7 cellular contexts compared by ENCODE assay signal in the genomic region with DNA sequence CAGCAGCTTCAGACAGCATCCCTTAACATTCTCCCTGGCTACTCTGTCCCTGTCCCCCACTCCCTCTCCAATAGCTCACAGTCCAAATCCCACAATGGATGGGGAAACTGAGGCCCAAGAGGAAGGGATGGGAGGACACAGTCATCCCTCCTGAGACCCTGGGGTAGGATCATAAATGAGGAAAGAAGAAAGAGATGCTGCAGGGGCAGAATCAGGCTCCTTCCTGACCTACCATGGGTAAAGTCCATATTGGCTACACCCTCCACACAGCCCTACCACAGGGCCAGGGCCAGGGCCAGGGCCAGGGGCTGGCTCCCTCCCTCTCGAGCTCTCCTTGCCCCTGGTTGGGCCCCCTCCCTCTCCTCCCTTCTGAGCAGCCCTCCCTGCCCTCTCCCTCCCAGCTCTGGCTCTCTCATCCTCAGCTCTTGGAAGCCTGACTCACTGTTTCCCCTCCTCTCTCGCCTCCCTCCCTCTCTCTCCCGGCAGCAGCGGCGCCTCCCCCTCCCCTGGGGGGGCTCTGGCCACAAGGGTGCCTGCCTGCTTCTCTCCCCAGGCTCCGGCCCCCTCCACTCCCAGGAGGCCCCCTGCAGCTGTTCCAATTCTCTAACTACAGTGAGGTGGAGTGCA. TPM values are rescaled to one million over a fixed set of nuclear protein-coding genes. Genes with fewer than 3 reads are reported as not detected.
DNase-seq lines count a peak whose midpoint lies in the region; ATAC-seq and TF ChIP-seq lines count a peak whose summit lies in the region.

No MANE protein-coding gene starts in this region.

- H3K79me2 ChIP-seq in SK-N-SH (ENCODE audit: insufficient read depth) = peaks cover 94% of the 10 kb centered on the region

- H3K36me3 ChIP-seq in HUES48 (ENCODE audit: control insufficient read depth, insufficient read depth, low read length) = no peaks in the 10 kb centered on the region
- H3K36me3 ChIP-seq in SK-N-SH (replicated peaks in 1 of 2; ENCODE audit: control insufficient read depth in 1 of 2, insufficient read depth in 2 of 2, low read length in 1 of 2) = no peaks in the 10 kb centered on the region

- peak in 1 of 2 experiments; percentile 58; a peak in 1 of 4 replicates for TF ChIP-seq EP300 in SK-N-SH (IDR thresholded peaks at IDR 0.05; ENCODE audit: borderline replicate concordance in 1 of 2, low read depth in 1 of 2, low read length in 1 of 2)

- no peaks in the 10 kb centered on the region for H3K9me2 ChIP-seq in SK-N-SH

- no peak overlapping the region for H2AFZ ChIP-seq in SK-N-SH (ENCODE audit: low read depth)

- H3K9me3 ChIP-seq in HUES48 (ENCODE audit: control insufficient read depth, insufficient read depth, low read length) (no peaks in the 10 kb centered on the region), SK-N-SH (no peaks in the 10 kb centered on the region)

- H3K4me3 ChIP-seq in HUES48 (ENCODE audit: low read depth, low read length) = no peak overlapping the region
- peak overlapping the region in 1 of 2 experiments; percentile 33; a peak in 2 of 4 replicates for H3K4me3 ChIP-seq in SK-N-SH (ENCODE audit: low read depth in 2 of 2, low read length in 1 of 2)

- POLR2A ChIA-PET in SK-N-SH (lab: Yijun Ruan, JAX) = interaction anchor here (1.9 kb wide), 1 partner anchor 9 kb away, joined by 6 read pairs; no protein-coding TSS in a partner anchor

- H3F3A ChIP-seq in SK-N-SH (replicated peaks; ENCODE audit: insufficient read depth) = peaks cover 19% of the 10 kb centered on the region

- H3K9ac ChIP-seq in HUES48 (ENCODE audit: low read depth, low read length) (no peak overlapping the region), SK-N-SH (peak overlapping the region; percentile 23; the same call in 1 of the 2 replicates)

- H3K27me3 ChIP-seq in HUES48 (ENCODE audit: control insufficient read depth, insufficient read depth, low read length) = no peaks in the 10 kb centered on the region
- H3K27me3 ChIP-seq in SK-N-SH (ENCODE audit: insufficient read depth) = no peaks in the 10 kb centered on the region

- H4K20me1 ChIP-seq in SK-N-SH (ENCODE audit: insufficient read depth) = peaks cover 81% of the 10 kb centered on the region

- peak overlapping the region; percentile 100 for H3K4me2 ChIP-seq in SK-N-SH

- CTCF ChIA-PET in SK-N-SH (lab: Yijun Ruan, JAX) = interaction anchor here (1.2 to 27.7 kb wide), 3 partner anchors 36 to 206 kb away, joined by 3 to 603 read pairs (median 3); partner anchors contain the start of gene IFI6

- ATAC-seq in stimulated activated naive CD8-positive, alpha-beta T cell treated with anti-CD3 and anti-CD28 coated beads, Interleukin-15, Interleukin-2, amounts not matched to agents 100 U/mL and 50 U/mL, for 24 hours = peak; percentile 51
- ATAC-seq in HG03521 (IDR thresholded peaks at IDR 0.05; ENCODE audit: unreplicated experiment) (no peak), HG03196 (IDR thresholded peaks at IDR 0.05; ENCODE audit: unreplicated experiment) (no peak)

- no peak for TF ChIP-seq CTCF in SK-N-SH (IDR thresholded peaks at IDR 0.05)

- no peak for DNase-seq in SK-N-SH
- DNase-seq in caudate nucleus (lab: John Stamatoyannopoulos, UW) = peak in 46 of 61 donors; percentile 16 to 82 (median 48)
- peak; percentile 73 for DNase-seq in medulla oblongata (ENCODE audit: extremely low spot score)
- peak; percentile 65 for DNase-seq in stimulated activated naive CD8-positive, alpha-beta T cell treated with anti-CD3 and anti-CD28 coated beads, Interleukin-15, Interleukin-2, amounts not matched to agents 100 U/mL and 50 U/mL, for 24 hours

- 2% methylated on average over 6 of the region's 6 CpGs for WGBS in SK-N-SH (ENCODE audit: low lambda C conversion rate)

- H3K27ac ChIP-seq in HUES48 (ENCODE audit: low read depth, low read length) (peak overlapping the region; percentile 64), SK-N-SH (ENCODE audit: low read depth in 2 of 2, low read length in 1 of 2) (peak overlapping the region; percentile 60 to 61), caudate nucleus (ENCODE audit: low read depth, low read length) (peak overlapping the region; percentile 87)

- H3K4me1 ChIP-seq in HUES48 (ENCODE audit: control insufficient read depth, insufficient read depth, low read length) (peaks cover 61% of the 10 kb centered on the region), SK-N-SH (ENCODE audit: control insufficient read depth in 1 of 2, insufficient read depth in 2 of 2, low read depth in 1 of 2, low read length in 1 of 2) (peaks cover 66 to 77% of the 10 kb centered on the region in 2 experiments)

- no peak for TF ChIP-seq RAD21 in SK-N-SH (IDR thresholded peaks at IDR 0.05; ENCODE audit: low read length)

TF ChIP-seq in SK-N-SH, 30 proteins besides CTCF, POLR2A, EP300 and RAD21:
- TF ChIP-seq NFIC (IDR thresholded peaks at IDR 0.05; ENCODE audit: borderline replicate concordance) (0 out of 2 replicates have a peak, but pooled peaks have one; percentile 29), EZH2phosphoT487 (IDR thresholded peaks at IDR 0.05; ENCODE audit: borderline replicate concordance, low read depth) (no peak), PBX3 (IDR thresholded peaks at IDR 0.05) (peak; percentile 42), TCF12 (IDR thresholded peaks at IDR 0.05) (peak; percentile 69; the same call in 1 of the 2 replicates), FOSL2 (IDR thresholded peaks at IDR 0.05; ENCODE audit: borderline replicate concordance, low read depth) (peak; percentile 72; the same call in 1 of the 2 replicates), JUND (IDR thresholded peaks at IDR 0.05) (peak; percentile 46; the same call in 1 of the 2 replicates), MAX (IDR thresholded peaks at IDR 0.05; ENCODE audit: low read depth) (peak; percentile 41; the same call in 1 of the 2 replicates), ELF1 (IDR thresholded peaks at IDR 0.05) (no peak)
TF ChIP-seq in SK-N-SH: peak in this region for 6.

RNA-seq across cellular contexts. Expression of gene AHDC1, which starts 4.9 kb away (rescaled TPM):
- polyA plus RNA-seq in SK-N-SH (2012; rRNA removed) = 3.1 and 8.5 TPM in 2 replicates
- polyA plus RNA-seq in SK-N-SH (2012; cell fraction: cytosol; rRNA removed) = 3.2 and 4.4 TPM in 2 replicates
- 19.2 and 28.1 TPM in 2 replicates for polyA plus RNA-seq in SK-N-SH (2012; cell fraction: nucleus; rRNA removed)

RNA-seq across cellular contexts. Expression of gene FGR, which starts 36.0 kb away (rescaled TPM):
- polyA plus RNA-seq in SK-N-SH (2012; rRNA removed) = not detected in 2 replicates
- not detected in 2 replicates for polyA plus RNA-seq in SK-N-SH (2012; cell fraction: cytosol; rRNA removed)
- 0.01 TPM in 1 of 2 replicates, not detected in the other for polyA plus RNA-seq in SK-N-SH (2012; cell fraction: nucleus; rRNA removed)
